In genomic region chr10:128070161-128070560, GRCh38 we compare ENCODE assay signal across 18 cellular contexts. TPM values are rescaled to one million over a fixed set of nuclear protein-coding genes. Genes with fewer than 3 reads are reported as not detected.
DNase-seq lines count a peak whose midpoint lies in the region; ATAC-seq and TF ChIP-seq lines count a peak whose summit lies in the region.
"Had no signal": no experiment of that assay in that cellular context is flagged by ENCODE, and none has a peak within 500 bp of the region (broad histone marks: within the 10 kb centered on the region; RNA-seq: fewer than 3 reads in every experiment).

No MANE protein-coding gene starts in this region.

- no peak for TF ChIP-seq CTCF in glutamatergic neuron (IDR thresholded peaks at IDR 0.05; ENCODE audit: partially characterized antibody, unreplicated experiment)
- TF ChIP-seq CTCF in spleen (IDR thresholded peaks at IDR 0.05 in 8 of 11, conservative IDR thresholded peaks at IDR 0.05 in 3 of 11), result no peak
- no peak for TF ChIP-seq CTCF in PC-9 (conservative IDR thresholded peaks at IDR 0.05)
- no peak for TF ChIP-seq CTCF in smooth muscle cell (IDR thresholded peaks at IDR 0.05; ENCODE audit: borderline replicate concordance, insufficient read depth, poor library complexity, severe bottlenecking)

- H2AFZ ChIP-seq in PC-9 (no peak overlapping the region), smooth muscle cell (ENCODE audit: low read depth) (no peak overlapping the region)

- no peak overlapping the region for H3K9ac ChIP-seq in smooth muscle cell (ENCODE audit: low read depth)
- H3K9ac ChIP-seq: KMS-11 had no signal

- H3F3A ChIP-seq in PC-9 (ENCODE audit: insufficient read depth, low read depth) (peaks cover 9% of the 10 kb centered on the region; the same call in 1 of the 2 replicates), smooth muscle cell (ENCODE audit: low read depth) (no peaks in the 10 kb centered on the region)

- H3K27me3 ChIP-seq in spleen (replicated peaks in 1 of 7), result no peaks in the 10 kb centered on the region
- no peaks in the 10 kb centered on the region for H3K27me3 ChIP-seq in PC-9 (ENCODE audit: insufficient read depth, low read depth)
- no peaks in the 10 kb centered on the region for H3K27me3 ChIP-seq in smooth muscle cell (ENCODE audit: low read depth)
- H3K27me3 ChIP-seq: BE2C had no signal

- H4K20me1 ChIP-seq in PC-9 (ENCODE audit: insufficient read depth), result no peaks in the 10 kb centered on the region
- H4K20me1 ChIP-seq in smooth muscle cell (ENCODE audit: low read depth), result no peaks in the 10 kb centered on the region

- H3K4me2 ChIP-seq in PC-9, result no peak overlapping the region
- H3K4me2 ChIP-seq in smooth muscle cell, result no peak overlapping the region
- H3K4me2 ChIP-seq: KMS-11 had no signal

- peak overlapping the region; percentile 55 for H3K4me3 Mint-ChIP-seq in T-helper 17 cell
- no peak overlapping the region for H3K4me3 Mint-ChIP-seq in glutamatergic neuron (ENCODE audit: unreplicated experiment)

- BruUV-seq in PC-9 (replicated peaks; lab: Mats Ljungman, UMichigan), result no TSS peak

- no peak for ATAC-seq in T-helper 17 cell

- no peak overlapping the region for H3K4me3 ChIP-seq in spleen
- no peak overlapping the region for H3K4me3 ChIP-seq in PC-9
- no peak overlapping the region for H3K4me3 ChIP-seq in smooth muscle cell

- POLR2A ChIA-PET in PC-9 (lab: Charles Lee; ENCODE audit: unreplicated experiment), result no interaction called here

- no peaks in the 10 kb centered on the region for H3K9me3 ChIP-seq in T-helper 17 cell (ENCODE audit: control insufficient read depth, low read length, poor library complexity, severe bottlenecking)
- no peaks in the 10 kb centered on the region for H3K9me3 ChIP-seq in spleen
- no peaks in the 10 kb centered on the region for H3K9me3 ChIP-seq in PC-9 (ENCODE audit: insufficient read depth, low read depth)
- H3K9me3 ChIP-seq in smooth muscle cell (replicated peaks; ENCODE audit: low read depth), result no peaks in the 10 kb centered on the region
- H3K9me3 ChIP-seq: BE2C had no signal

- CTCF ChIA-PET in PC-9 (lab: Charles Lee), result no interaction called here

- H3K4me1 ChIP-seq in spleen (peaks cover 9 to 41% (median 26%) of the 10 kb centered on the region in 6 donors), PC-9 (replicated peaks; ENCODE audit: insufficient read depth) (peaks cover 7% of the 10 kb centered on the region), smooth muscle cell (ENCODE audit: low read depth) (no peaks in the 10 kb centered on the region)
- H3K4me1 ChIP-seq: BE2C had no signal

- H3K79me2 ChIP-seq in PC-9 (ENCODE audit: low read depth) (no peaks in the 10 kb centered on the region), smooth muscle cell (ENCODE audit: low read depth) (no peaks in the 10 kb centered on the region)

- H3K36me3 Mint-ChIP-seq in T-helper 17 cell (ENCODE audit: low read depth) (peaks cover 16% of the 10 kb centered on the region), glutamatergic neuron (ENCODE audit: unreplicated experiment) (no peaks in the 10 kb centered on the region)

- no peaks in the 10 kb centered on the region for H3K9me2 ChIP-seq in PC-9 (ENCODE audit: insufficient read depth)

- peak; percentile 46 for DNase-seq in activated effector memory CD4-positive, alpha-beta T cell treated with anti-CD3 and anti-CD28 coated beads, Interleukin-2, amount 50 U/mL, for 16 hours
- no peak for DNase-seq in activated effector memory CD4-positive, alpha-beta T cell treated with Interleukin-2 at 50 U/mL for 16 hours
- DNase-seq in T-helper 17 cell (no peak), glutamatergic neuron (peak; percentile 10), spleen (peak; percentile 69), PC-9 (no peak), medulla oblongata (ENCODE audit: extremely low spot score) (no peak), smooth muscle cell (lab: John Stamatoyannopoulos, UW; ENCODE audit: unreplicated experiment) (no peak)
- DNase-seq: BE2C, GF-D8, NCI-H1048, NCI-H1436 treated with DMSO at 0.1 percent for 48 hours, NCI-H2029 treated with DMSO at 0.1 percent for 48 hours, NCI-H2171 treated with DMSO at 0.1 percent for 48 hours, NCI-H446 treated with DMSO at 0.1 percent for 48 hours, NCI-H774, PC-3 had no signal

- H3K27ac Mint-ChIP-seq in T-helper 17 cell (no peak overlapping the region), glutamatergic neuron (ENCODE audit: unreplicated experiment) (no peak overlapping the region)

- peaks cover 33% of the 10 kb centered on the region for H3K4me1 Mint-ChIP-seq in T-helper 17 cell
- H3K4me1 Mint-ChIP-seq in glutamatergic neuron (ENCODE audit: low read depth, unreplicated experiment), result peaks cover 4% of the 10 kb centered on the region

- H3K9me3 Mint-ChIP-seq in glutamatergic neuron (ENCODE audit: unreplicated experiment), result peaks cover 4% of the 10 kb centered on the region

- H3K27ac ChIP-seq in spleen (no peak overlapping the region), PC-9 (no peak overlapping the region), smooth muscle cell (ENCODE audit: low read depth) (no peak overlapping the region)
- H3K27ac ChIP-seq: KMS-11 had no signal

- intact Hi-C loops in spleen (cut with DNase I; ENCODE audit: low total_unique reads) (no loop called here), PC-9 (cut with micrococcal nuclease; ENCODE audit: unreplicated experiment) (no loop called here)

- no peak for TF ChIP-seq POLR2A in spleen (IDR thresholded peaks at IDR 0.05)

- H3K36me3 ChIP-seq in spleen (peaks cover 12 to 100% (median 89%) of the 10 kb centered on the region in 6 donors), PC-9 (ENCODE audit: low read depth) (no peaks in the 10 kb centered on the region), smooth muscle cell (ENCODE audit: low read depth) (peaks cover 19% of the 10 kb centered on the region)
- H3K36me3 ChIP-seq: BE2C had no signal

- WGBS in spleen, 5 donors, result 92 to 98% (median 94%) methylated on average over 9 to 10 of the region's 10 CpGs
- 94% methylated on average over 10 of the region's 10 CpGs for WGBS in smooth muscle cell (ENCODE audit: low lambda C conversion rate)

- no peaks in the 10 kb centered on the region for H3K27me3 Mint-ChIP-seq in T-helper 17 cell
- H3K27me3 Mint-ChIP-seq in glutamatergic neuron (ENCODE audit: unreplicated experiment), result peaks cover 3% of the 10 kb centered on the region

RNA-seq across cellular contexts. Expression of gene MKI67, which starts 56.1 kb away (rescaled TPM):
- total RNA-seq in T-helper 17 cell, result 1 to 10 TPM; 1.3 to 1.8 TPM
- total RNA-seq in glutamatergic neuron (ENCODE audit: unreplicated experiment), result 14.7 TPM
- 10 to 100 TPM in 4 of 7 donors, 1 to 10 TPM in 3; 6.2 to 21.6 (median 13.4) TPM for total RNA-seq in spleen
- 1 to 10 TPM in 2 of 3 donors, under 1 TPM in 1; 0.61 to 3.6 (median 1.7) TPM for polyA plus RNA-seq in spleen
- 75.2 and 114 TPM in 2 replicates for total RNA-seq in PC-9 (2021)
- 10.8 and 13.0 TPM in 2 replicates for total RNA-seq in smooth muscle cell
- 7.9 and 10.3 TPM in 2 replicates for polyA plus RNA-seq in smooth muscle cell

Comparison
In these comparisons a context has a peak if more than half of its experiments do, and no peak if none do; other contexts are left out.
1. DNase-seq: peak in activated effector memory CD4-positive, alpha-beta T cell treated with anti-CD3 and anti-CD28 coated beads, Interleukin-2, amount 50 U/mL, for 16 hours (single experiment), glutamatergic neuron (single experiment) and spleen (single experiment); none in activated effector memory CD4-positive, alpha-beta T cell treated with Interleukin-2 at 50 U/mL for 16 hours (single experiment), T-helper 17 cell (0 of 3), PC-9 (0 of 2), medulla oblongata (single experiment) and smooth muscle cell (single experiment).